Comparison of ENCODE assay signal across 21 cellular contexts in genomic region chr2:17662723-17663122, GRCh38.
"Had no signal": no experiment of that assay in that cellular context is flagged by ENCODE, and none has a peak within 500 bp of the region (broad histone marks: within the 10 kb centered on the region; RNA-seq: fewer than 3 reads in every experiment).

No MANE protein-coding gene starts in this region.

- FAIRE-seq: HTR-8/SVneo, RCC 7860 had no signal

- ATAC-seq: SK-N-SH treated with all-trans-retinoic acid at 6 μM for 48 hours had no signal

- H3K27ac ChIP-seq: HL-60 had no signal

- DNase-seq: Karpas-422, KG1, MM.1S, NCI-H1092 treated with DMSO at 0.1 percent for 48 hours, NCI-H1436, NCI-H187, NCI-H2029, NCI-H2081 treated with DMSO at 0.1 percent for 48 hours, NCI-H2171, NCI-H226, NCI-H446, NCI-H510A, NCI-H524 treated with DMSO at 0.1 percent for 48 hours, NCI-H69, NCI-H774, RPMI8226, SHP77 had no signal
